In the genomic region with DNA sequence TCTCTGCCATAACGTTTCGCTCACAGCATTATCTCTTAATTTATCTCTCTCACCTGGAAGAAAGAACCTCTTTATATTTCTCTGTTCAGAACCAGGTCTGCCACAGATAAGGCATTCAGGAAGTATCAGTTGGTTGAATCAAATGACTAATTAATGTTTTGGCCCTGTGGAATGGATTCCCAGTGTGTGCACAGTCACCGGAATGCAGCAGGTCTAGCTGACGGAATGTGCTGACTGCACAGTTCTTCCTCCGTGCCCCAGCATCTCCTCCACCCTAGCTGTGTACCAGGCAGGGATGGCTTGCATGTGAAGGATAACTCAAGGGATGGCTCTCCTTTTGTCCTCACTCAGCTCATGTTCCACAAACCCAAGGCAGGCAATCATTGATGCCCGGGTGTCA, we compare ENCODE assay signal across 17 cellular contexts.
"Had no signal": no experiment of that assay in that cellular context is flagged by ENCODE, and none has a peak within 500 bp of the region (broad histone marks: within the 10 kb centered on the region; RNA-seq: fewer than 3 reads in every experiment).

No MANE protein-coding gene starts in this region.

- H3K9me3 ChIP-seq: gastrocnemius medialis, heart left ventricle, psoas muscle, thoracic aorta had no signal

- H3K36me3 ChIP-seq: brain microvascular endothelial cell, gastrocnemius medialis, heart left ventricle, thoracic aorta had no signal

- H3K4me1 ChIP-seq: gastrocnemius medialis, heart left ventricle, psoas muscle had no signal

- H3K27ac ChIP-seq: brain microvascular endothelial cell, gastrocnemius medialis, heart left ventricle, psoas muscle, thoracic aorta had no signal

- H3K27me3 ChIP-seq: brain microvascular endothelial cell, gastrocnemius medialis, heart left ventricle had no signal

- ATAC-seq: gastrocnemius medialis; left colon; psoas muscle; stimulated activated effector memory CD8-positive, alpha-beta T cell treated with anti-CD3 and anti-CD28 coated beads, Interleukin-12 subunit alpha, Interleukin-12 subunit beta, amount 100 ng/mL, for 72 hours had no signal

- DNase-seq: activated CD4-positive, CD25-positive, alpha-beta regulatory T cell treated with anti-CD3 and anti-CD28 coated beads, Interleukin-2, amount 50 U/mL, for 72 hours; activated naive CD8-positive, alpha-beta T cell treated with anti-CD3 and anti-CD28 coated beads for 36 hours; amygdala; brain microvascular endothelial cell; cerebellar nuclear complex; effector CD8-positive, alpha-beta T cell; gastrocnemius medialis; heart left ventricle; immature natural killer cell; left colon; psoas muscle; stimulated activated CD4-positive, alpha-beta T cell treated with anti-CD3 and anti-CD28 coated beads, Interleukin-12 subunit alpha, Interleukin-12 subunit beta, amount 100 ng/mL, for 4 hours; stimulated activated CD4-positive, alpha-beta T cell treated with anti-CD3 and anti-CD28 coated beads, Interleukin-2, amount 100 ng/mL, for 24 hours; T1000 had no signal

- H3K4me3 ChIP-seq: gastrocnemius medialis, heart left ventricle, lung, psoas muscle, thoracic aorta had no signal
